Comparison of ENCODE assay signal across 16 cellular contexts in genomic region chr6:121830759-121831158, GRCh38.
A peak's percentile ranks its signal among the peaks of the same experiment; 100 is the strongest.
DNase-seq lines count a peak whose midpoint lies in the region; ATAC-seq, FAIRE-seq and TF ChIP-seq lines count a peak whose summit lies in the region.
"Had no signal": no experiment of that assay in that cellular context is flagged by ENCODE, and none has a peak within 500 bp of the region (broad histone marks: within the 10 kb centered on the region; RNA-seq: fewer than 3 reads in every experiment).

No MANE protein-coding gene starts in this region.

- H3K27me3 ChIP-seq in heart right ventricle (no peaks in the 10 kb centered on the region), neuronal stem cell (ENCODE audit: control insufficient read depth in 3 of 3, insufficient read depth in 3 of 3, low read depth in 1 of 3, low read length in 3 of 3) (no peaks in the 10 kb centered on the region), esophagus squamous epithelium (no peaks in the 10 kb centered on the region), mammary epithelial cell (ENCODE audit: insufficient read depth, low read length) (no peaks in the 10 kb centered on the region)

- intact Hi-C loops in heart right ventricle (cut with DNase I): loop anchor here in 3 of 10 donors (5.0 to 10.0 kb wide), 4 partner anchors 53 to 236 kb away; no protein-coding TSS in a partner anchor
- intact Hi-C loops in kidney (cut with DNase I): no loop called here
- intact Hi-C loops in esophagus squamous epithelium (cut with DNase I): no loop called here
- intact Hi-C loops in mammary epithelial cell (cut with micrococcal nuclease): no loop called here

- H3K9ac ChIP-seq in SK-N-MC (ENCODE audit: insufficient read length) (no peak overlapping the region), neuronal stem cell (ENCODE audit: low read depth, low read length, poor library complexity) (no peak overlapping the region), kidney (ENCODE audit: low read length in 2 of 2) (no peak overlapping the region), mammary epithelial cell (ENCODE audit: insufficient read depth, low read length) (no peak overlapping the region)

- H4K20me1 ChIP-seq in mammary epithelial cell (ENCODE audit: insufficient read depth, low read length): no peaks in the 10 kb centered on the region

- FAIRE-seq in kidney (lab: Jason Lieb, UNC): no peak
- FAIRE-seq: A549, GM12892, GM19239, RCC 7860 had no signal

- H3K18ac ChIP-seq in neuronal stem cell (ENCODE audit: low read length): no peak overlapping the region

- H3K36me3 ChIP-seq in SK-N-MC (ENCODE audit: insufficient read depth, low read length) (no peaks in the 10 kb centered on the region), heart right ventricle (no peaks in the 10 kb centered on the region), neuronal stem cell (replicated peaks in 1 of 2; ENCODE audit: control insufficient read depth in 2 of 2, insufficient read depth in 2 of 2, low read length in 2 of 2) (no peaks in the 10 kb centered on the region), kidney (ENCODE audit: control insufficient read depth in 1 of 2, insufficient read depth in 2 of 2, low read length in 2 of 2) (no peaks in the 10 kb centered on the region), esophagus squamous epithelium (no peaks in the 10 kb centered on the region), mammary epithelial cell (ENCODE audit: insufficient read depth, low read length) (no peaks in the 10 kb centered on the region)

- no peak overlapping the region for H4K91ac ChIP-seq in neuronal stem cell (ENCODE audit: low read depth, low read length, poor library complexity)

- H2AFZ ChIP-seq in neuronal stem cell (ENCODE audit: low read length) (peak overlapping the region; percentile 10), mammary epithelial cell (ENCODE audit: low read depth, low read length) (no peak overlapping the region)

- no peak overlapping the region for H2BK12ac ChIP-seq in neuronal stem cell (ENCODE audit: low read length)

- H3K14ac ChIP-seq in neuronal stem cell (ENCODE audit: low read length): no peak overlapping the region

- BruUV-seq in mammary epithelial cell (replicated peaks; lab: Mats Ljungman, UMichigan): no TSS peak

- H3K4me3 ChIP-seq in SK-N-MC: no peak overlapping the region
- H3K4me3 ChIP-seq in heart right ventricle: no peak overlapping the region
- H3K4me3 ChIP-seq in neuronal stem cell (ENCODE audit: low read length in 2 of 2): no peak overlapping the region
- no peak overlapping the region for H3K4me3 ChIP-seq in kidney (ENCODE audit: low read length in 2 of 2)
- H3K4me3 ChIP-seq in esophagus squamous epithelium: no peak overlapping the region
- H3K4me3 ChIP-seq in mammary epithelial cell (replicated peaks in 1 of 3; ENCODE audit: insufficient read depth in 1 of 3, low read depth in 2 of 3, low read length in 3 of 3): no peak overlapping the region
- H3K4me3 ChIP-seq: A549 had no signal

- no peaks in the 10 kb centered on the region for H3K9me3 ChIP-seq in SK-N-MC (ENCODE audit: low read depth, low read length)
- no peaks in the 10 kb centered on the region for H3K9me3 ChIP-seq in heart right ventricle
- no peaks in the 10 kb centered on the region for H3K9me3 ChIP-seq in neuronal stem cell (replicated peaks in 1 of 2; ENCODE audit: control insufficient read depth in 2 of 2, insufficient read depth in 1 of 2, low read depth in 1 of 2, low read length in 2 of 2)
- no peaks in the 10 kb centered on the region for H3K9me3 ChIP-seq in kidney (ENCODE audit: control insufficient read depth in 1 of 2, low read length in 2 of 2)
- no peaks in the 10 kb centered on the region for H3K9me3 ChIP-seq in esophagus squamous epithelium
- H3K9me3 ChIP-seq in mammary epithelial cell (replicated peaks; ENCODE audit: insufficient read depth, low read length): no peaks in the 10 kb centered on the region
- H3K9me3 ChIP-seq: A549 had no signal

- H2AK5ac ChIP-seq in neuronal stem cell (ENCODE audit: low read depth, low read length): no peak overlapping the region

- H2BK5ac ChIP-seq in neuronal stem cell (ENCODE audit: low read length): no peak overlapping the region

- no peak for TF ChIP-seq POLR2A in esophagus squamous epithelium (IDR thresholded peaks at IDR 0.05)

- H3K23ac ChIP-seq in neuronal stem cell (ENCODE audit: low read depth, low read length, poor library complexity): no peak overlapping the region

- peak in 6 of 8 donors; percentile 33 to 69 (median 58) for ATAC-seq in heart right ventricle
- ATAC-seq in GM21526 (IDR thresholded peaks at IDR 0.05; ENCODE audit: low FRiP score, unreplicated experiment): no peak
- ATAC-seq: A549 had no signal

- dilution Hi-C loops in mammary epithelial cell (cut with HindIII; ENCODE audit: low sequenced_read_pairs): no loop called here

- no peak overlapping the region for H3K4ac ChIP-seq in neuronal stem cell (ENCODE audit: low read length)

- H4K8ac ChIP-seq in neuronal stem cell (ENCODE audit: low read depth, low read length): no peak overlapping the region

- no peaks in the 10 kb centered on the region for H3K79me2 ChIP-seq in mammary epithelial cell (ENCODE audit: insufficient read depth, low read length)

- no peak overlapping the region for H2BK15ac ChIP-seq in neuronal stem cell (ENCODE audit: low read length)

- WGBS in heart right ventricle, 2 donors: 20 to 30% methylated on average over 1 of the region's 1 CpG
- no CpG with 5 or more reads among the region's 1 CpG for WGBS in neuronal stem cell (ENCODE audit: extremely low coverage in 2 of 2, insufficient read length in 2 of 2, insufficient replicate concordance in 1 of 2), 2 donors
- 88 to 93% methylated on average over 1 of the region's 1 CpG for WGBS in esophagus squamous epithelium, 2 donors
- 100% methylated on average over 1 of the region's 1 CpG for WGBS in mammary epithelial cell (ENCODE audit: low coverage, missing lambda C conversion rate)

- H2BK120ac ChIP-seq in neuronal stem cell (ENCODE audit: low read depth, low read length): no peak overlapping the region

- DNase-seq in AG20443 (ENCODE audit: low spot score) (peak; percentile 25), SK-N-MC (ENCODE audit: low read depth, low spot score) (no peak), heart right ventricle (no peak), neuronal stem cell (ENCODE audit: low spot score) (no peak), kidney (no peak), esophagus squamous epithelium (lab: John Stamatoyannopoulos, UW) (no peak), mammary epithelial cell (no peak)
- DNase-seq: AML-193, NCI-H1436, NCI-H2081 treated with DMSO at 0.1 percent for 48 hours, NCI-H524 had no signal

- TF ChIP-seq CTCF in heart right ventricle (IDR thresholded peaks at IDR 0.05) (no peak), kidney (IDR thresholded peaks at IDR 0.05; ENCODE audit: borderline replicate concordance, extremely low read depth, insufficient read depth) (no peak), esophagus squamous epithelium (IDR thresholded peaks at IDR 0.05) (no peak), mammary epithelial cell (conservative IDR thresholded peaks at IDR 0.05 in 1 of 2, IDR thresholded peaks at IDR 0.05 in 1 of 2; ENCODE audit: extremely low read depth in 1 of 2, insufficient read depth in 1 of 2, low read depth in 1 of 2, low read length in 2 of 2) (no peak)

- no peaks in the 10 kb centered on the region for H3K79me1 ChIP-seq in neuronal stem cell (ENCODE audit: low read depth, low read length)

- H3K4me2 ChIP-seq in neuronal stem cell (ENCODE audit: insufficient read depth, low read length, poor library complexity, severe bottlenecking) (no peak overlapping the region), mammary epithelial cell (ENCODE audit: insufficient read depth, low read depth, low read length) (no peak overlapping the region)
- H3K4me2 ChIP-seq: A549 had no signal

- in situ Hi-C loops in mammary epithelial cell (cut with MboI; ENCODE audit: low sequenced_read_pairs in 2 of 2): no loop called here

- H3K4me1 ChIP-seq in heart right ventricle (peaks cover 0 to 21% (median 15%) of the 10 kb centered on the region in 9 donors), neuronal stem cell (ENCODE audit: control insufficient read depth in 2 of 2, insufficient read depth in 1 of 2, low read depth in 1 of 2, low read length in 2 of 2) (peaks cover 0 to 2% of the 10 kb centered on the region in 2 donors), kidney (ENCODE audit: control insufficient read depth in 1 of 2, insufficient read depth in 1 of 2, low read depth in 1 of 2, low read length in 2 of 2) (no peaks in the 10 kb centered on the region), esophagus squamous epithelium (peaks cover 0 to 16% (median 0%) of the 10 kb centered on the region in 3 donors), mammary epithelial cell (ENCODE audit: insufficient read depth, low read length) (peaks cover 10% of the 10 kb centered on the region)

- CTCF ChIA-PET in mammary epithelial cell (lab: Charles Lee; ENCODE audit: low non-redundant PET): no interaction called here

- H3K27ac ChIP-seq in SK-N-MC: peak overlapping the region; percentile 44
- peak overlapping the region in 5 of 10 donors; percentile 8 to 58 (median 42) for H3K27ac ChIP-seq in heart right ventricle
- H3K27ac ChIP-seq in neuronal stem cell (replicated peaks; ENCODE audit: low read length): no peak overlapping the region
- H3K27ac ChIP-seq in kidney (ENCODE audit: low read depth in 2 of 2, low read length in 2 of 2): no peak overlapping the region
- H3K27ac ChIP-seq in esophagus squamous epithelium: no peak overlapping the region
- H3K27ac ChIP-seq in mammary epithelial cell (ENCODE audit: insufficient read depth, low read depth, low read length): no peak overlapping the region
- H3K27ac ChIP-seq: A549 had no signal
